ENCODE assay signal across 15 cellular contexts in genomic region chr1:203353486-203353885, GRCh38. TPM values are rescaled to one million over a fixed set of nuclear protein-coding genes. Genes with fewer than 3 reads are reported as not detected.
A peak's percentile ranks its signal among the peaks of the same experiment; 100 is the strongest.
DNase-seq lines count a peak whose midpoint lies in the region; ATAC-seq and TF ChIP-seq lines count a peak whose summit lies in the region.
"Had no signal": no experiment of that assay in that cellular context is flagged by ENCODE, and none has a peak within 500 bp of the region (broad histone marks: within the 10 kb centered on the region; RNA-seq: fewer than 3 reads in every experiment).

No MANE protein-coding gene starts in this region.

- H3K9ac ChIP-seq in IMR-90 (ENCODE audit: low read depth, low read length) = no peak overlapping the region
- H3K9ac ChIP-seq in mesenchymal stem cell (ENCODE audit: low read length) = no peak overlapping the region
- H3K9ac ChIP-seq: BLaER1 treated with 17β-estradiol and CSF1 and Interleukin-3, amounts not matched to agents 10 nM and 100 nM had no signal

- peak overlapping the region; percentile 36; the same call in 1 of the 3 replicates for H2BK15ac ChIP-seq in IMR-90 (ENCODE audit: low read depth, low read length)
- H2BK15ac ChIP-seq in mesenchymal stem cell (ENCODE audit: low read depth, poor library complexity, severe bottlenecking) = no peak overlapping the region

- H2BK20ac ChIP-seq in IMR-90 (ENCODE audit: low read depth, low read length) = peak overlapping the region; percentile 47

- H4K20me1 ChIP-seq in IMR-90 (ENCODE audit: insufficient read depth, low read length) = no peaks in the 10 kb centered on the region
- H4K20me1 ChIP-seq: BLaER1 treated with 17β-estradiol and CSF1 and Interleukin-3, amounts not matched to agents 10 nM and 100 nM had no signal

- H2BK5ac ChIP-seq in IMR-90 (ENCODE audit: low read depth, low read length, poor library complexity, severe bottlenecking) (no peak overlapping the region), mesenchymal stem cell (ENCODE audit: low read depth, low read length, poor library complexity, severe bottlenecking) (no peak overlapping the region)

- H4K8ac ChIP-seq in IMR-90 (ENCODE audit: low read depth in 2 of 2, low read length in 2 of 2) (peak overlapping the region in 1 of 2 experiments; percentile 34; a peak in 1 of 4 replicates), mesenchymal stem cell (ENCODE audit: low read length) (no peak overlapping the region)

- H2AFZ ChIP-seq in IMR-90 (replicated peaks; ENCODE audit: low read length, poor library complexity) = no peak overlapping the region
- no peak overlapping the region for H2AFZ ChIP-seq in mesenchymal stem cell (ENCODE audit: low read depth, low read length)
- H2AFZ ChIP-seq: GM23248 had no signal

- no peak overlapping the region for H3K27ac ChIP-seq in IMR-90 (ENCODE audit: insufficient read depth, low read length)
- H3K27ac ChIP-seq in brain microvascular endothelial cell = no peak overlapping the region
- H3K27ac ChIP-seq in mesenchymal stem cell (ENCODE audit: low read length, poor library complexity, severe bottlenecking) = no peak overlapping the region
- H3K27ac ChIP-seq in thyroid gland = peak overlapping the region in 2 of 3 donors; percentile 57 to 63
- H3K27ac ChIP-seq: BLaER1 treated with 17β-estradiol and CSF1 and Interleukin-3, amounts not matched to agents 10 nM and 100 nM; GM23248 had no signal

- peaks cover 6% of the 10 kb centered on the region for H3K4me1 ChIP-seq in IMR-90 (ENCODE audit: control insufficient read depth, insufficient read depth, low read length)
- H3K4me1 ChIP-seq in mesenchymal stem cell (ENCODE audit: control insufficient read depth, insufficient read depth, low read depth, low read length) = no peaks in the 10 kb centered on the region
- H3K4me1 ChIP-seq in thyroid gland = peaks cover 34 to 40% of the 10 kb centered on the region in 2 donors

- intact Hi-C loops in IMR-90 (cut with micrococcal nuclease) (no loop called here), thyroid gland (cut with DNase I) (no loop called here)

- H3K4me3 ChIP-seq in IMR-90 (ENCODE audit: insufficient read depth, low read depth, low read length) = no peak overlapping the region
- no peak overlapping the region for H3K4me3 ChIP-seq in brain microvascular endothelial cell (ENCODE audit: low read depth, low read length)
- H3K4me3 ChIP-seq in mesenchymal stem cell (ENCODE audit: insufficient read depth in 1 of 2, low read depth in 1 of 2, low read length in 2 of 2) = peak overlapping the region in 1 of 2 experiments; percentile 0
- H3K4me3 ChIP-seq in thyroid gland (replicated peaks in 1 of 3) = no peak overlapping the region
- H3K4me3 ChIP-seq: BLaER1 treated with 17β-estradiol and CSF1 and Interleukin-3, amounts not matched to agents 10 nM and 100 nM; GM23248 had no signal

- in situ Hi-C loops in IMR-90 (cut with MboI; ENCODE audit: low sequenced_read_pairs) = no loop called here
- in situ Hi-C loops in brain microvascular endothelial cell (cut with HindIII; ENCODE audit: low pct_ligation_motif_present, low sequenced_read_pairs) = no loop called here

- BruUV-seq in IMR-90 (replicated peaks; lab: Mats Ljungman, UMichigan) = no TSS peak

- no peak for DNase-seq in IMR-90
- peak; percentile 25 for DNase-seq in brain microvascular endothelial cell
- DNase-seq in mesenchymal stem cell = no peak
- no peak for DNase-seq in thyroid gland
- no peak for DNase-seq in DMS 273 (lab: John Stamatoyannopoulos, UW; ENCODE audit: unreplicated experiment)
- DNase-seq in NCI-H2029 treated with DMSO at 0.1 percent for 48 hours (lab: John Stamatoyannopoulos, UW) = no peak
- no peak for DNase-seq in DMS153 (lab: John Stamatoyannopoulos, UW)
- DNase-seq: ACHN; CD4-positive, CD25-positive, alpha-beta regulatory T cell; DMS 273 treated with DMSO at 0.1 percent for 48 hours; DMS79 had no signal

- TF ChIP-seq RAD21 in IMR-90 (IDR thresholded peaks at IDR 0.05; ENCODE audit: low read length) = no peak

- peak overlapping the region; percentile 71 for H3K14ac ChIP-seq in IMR-90 (replicated peaks; ENCODE audit: low read depth, low read length)
- H3K14ac ChIP-seq in mesenchymal stem cell (ENCODE audit: low read length in 2 of 2) = no peak overlapping the region

- no peak overlapping the region for H3K56ac ChIP-seq in IMR-90 (ENCODE audit: extremely low read depth, insufficient read depth, low read length)

- TF ChIP-seq CTCF in IMR-90 (conservative IDR thresholded peaks at IDR 0.05; ENCODE audit: low read depth, low read length) = no peak
- TF ChIP-seq CTCF in brain microvascular endothelial cell (IDR thresholded peaks at IDR 0.05; ENCODE audit: low read depth, low read length, missing control alignments) = no peak
- TF ChIP-seq CTCF in thyroid gland (IDR thresholded peaks at IDR 0.05) = no peak

- H2AK5ac ChIP-seq in IMR-90 (ENCODE audit: low read depth, low read length) (peak overlapping the region; percentile 90; the same call in 1 of the 2 replicates), mesenchymal stem cell (ENCODE audit: low read length, severe bottlenecking) (no peak overlapping the region)

- TF ChIP-seq POLR2A in IMR-90 (IDR thresholded peaks at IDR 0.05; ENCODE audit: low read depth, low read length) (no peak), thyroid gland (IDR thresholded peaks at IDR 0.05) (no peak)

- no peak overlapping the region; the same call in 1 of the 2 replicates for H3K18ac ChIP-seq in IMR-90 (ENCODE audit: low read depth, low read length)
- H3K18ac ChIP-seq in mesenchymal stem cell (ENCODE audit: low read depth in 1 of 2, low read length in 2 of 2) = no peak overlapping the region

- peaks cover 19% of the 10 kb centered on the region for H3K9me1 ChIP-seq in IMR-90 (ENCODE audit: insufficient read depth, low read length)

- H4K91ac ChIP-seq in IMR-90 (ENCODE audit: insufficient read depth, low read depth, low read length) (peak overlapping the region; percentile 13; the same call in 1 of the 2 replicates), mesenchymal stem cell (ENCODE audit: low read length) (no peak overlapping the region)

- WGBS in IMR-90 (ENCODE audit: extremely low coverage in 2 of 2, insufficient read length in 1 of 2), 2 experiments = 53% methylated on average over 2 of the region's 8 CpGs; no CpG with 5 or more reads in 1 of the 2 experiments
- WGBS in mesenchymal stem cell = 83% methylated on average over 7 of the region's 8 CpGs
- 82 to 85% methylated on average over 8 of the region's 8 CpGs for WGBS in thyroid gland, 2 donors

- H2AK9ac ChIP-seq in IMR-90 (replicated peaks; ENCODE audit: low read depth, low read length, poor library complexity) = no peak overlapping the region

- no peaks in the 10 kb centered on the region for H3K79me1 ChIP-seq in IMR-90 (ENCODE audit: low read depth in 1 of 2, low read length in 2 of 2)
- H3K79me1 ChIP-seq in mesenchymal stem cell (replicated peaks; ENCODE audit: low read length, poor library complexity, severe bottlenecking) = no peaks in the 10 kb centered on the region

- ATAC-seq in IMR-90 (ENCODE audit: low read depth) = no peak

- H3K36me3 ChIP-seq in IMR-90 (ENCODE audit: control insufficient read depth, insufficient read depth, low read length) = no peaks in the 10 kb centered on the region
- no peaks in the 10 kb centered on the region for H3K36me3 ChIP-seq in brain microvascular endothelial cell (replicated peaks)
- H3K36me3 ChIP-seq in mesenchymal stem cell (ENCODE audit: control insufficient read depth in 1 of 2, insufficient read depth in 2 of 2, low read depth in 1 of 2, low read length in 2 of 2) = peaks cover 0 to 6% of the 10 kb centered on the region in 2 experiments
- no peaks in the 10 kb centered on the region for H3K36me3 ChIP-seq in thyroid gland
- H3K36me3 ChIP-seq: BLaER1 treated with 17β-estradiol and CSF1 and Interleukin-3, amounts not matched to agents 10 nM and 100 nM had no signal

- no peaks in the 10 kb centered on the region for H3K9me3 ChIP-seq in IMR-90 (ENCODE audit: control insufficient read depth, insufficient read depth, low read length)
- H3K9me3 ChIP-seq in mesenchymal stem cell (ENCODE audit: control insufficient read depth, low read length) = no peaks in the 10 kb centered on the region
- no peaks in the 10 kb centered on the region for H3K9me3 ChIP-seq in thyroid gland

- H3K4ac ChIP-seq in IMR-90 (ENCODE audit: low read depth, low read length) (peak overlapping the region; percentile 61), mesenchymal stem cell (ENCODE audit: low read depth in 1 of 2, low read length in 2 of 2) (peak overlapping the region in 1 of 2 experiments; percentile 69)

- POLR2A ChIA-PET in IMR-90 (lab: Charles Lee; ENCODE audit: unreplicated experiment) = no interaction called here

- CTCF ChIA-PET in IMR-90 (lab: Yijun Ruan, JAX) = interaction anchor here (0.6 to 1.6 kb wide), 7 partner anchors 13 to 1239 kb away, joined by 3 to 6 read pairs (median 4); no protein-coding TSS in a partner anchor

- H3K27me3 ChIP-seq in IMR-90 (ENCODE audit: control insufficient read depth, insufficient read depth, low read length) = peaks cover 20% of the 10 kb centered on the region
- no peaks in the 10 kb centered on the region for H3K27me3 ChIP-seq in brain microvascular endothelial cell (replicated peaks)
- peaks cover 4 to 70% of the 10 kb centered on the region in 2 experiments for H3K27me3 ChIP-seq in mesenchymal stem cell (ENCODE audit: control insufficient read depth in 1 of 2, insufficient read depth in 1 of 2, low read length in 2 of 2)
- H3K27me3 ChIP-seq in thyroid gland = no peaks in the 10 kb centered on the region
- H3K27me3 ChIP-seq: BLaER1 treated with 17β-estradiol and CSF1 and Interleukin-3, amounts not matched to agents 10 nM and 100 nM had no signal

- H2BK120ac ChIP-seq in IMR-90 (ENCODE audit: low read depth, low read length) (peak overlapping the region; percentile 82), mesenchymal stem cell (ENCODE audit: low read depth, low read length) (no peak overlapping the region)

- H4K5ac ChIP-seq in IMR-90 (ENCODE audit: low read depth, low read length) = no peak overlapping the region

- dilution Hi-C loops in IMR-90 (cut with HindIII; ENCODE audit: low sequenced_read_pairs, unreplicated experiment) = no loop called here

- H3K4me2 ChIP-seq in IMR-90 (ENCODE audit: low read depth, low read length) (no peak overlapping the region), mesenchymal stem cell (ENCODE audit: low read length, poor library complexity, severe bottlenecking) (no peak overlapping the region)
- H3K4me2 ChIP-seq: BLaER1 treated with 17β-estradiol and CSF1 and Interleukin-3, amounts not matched to agents 10 nM and 100 nM had no signal

- H3K23ac ChIP-seq in IMR-90 (ENCODE audit: low read depth, low read length) (peak overlapping the region; percentile 5), mesenchymal stem cell (ENCODE audit: low read length in 2 of 2) (peak overlapping the region in 1 of 2 experiments; percentile 77)

- H2BK12ac ChIP-seq in mesenchymal stem cell (ENCODE audit: low read length in 2 of 2) = peak overlapping the region; percentile 6 to 67

RNA-seq across cellular contexts. Expression of gene FMOD, which starts 2.6 kb away (rescaled TPM):
- total RNA-seq in IMR-90 (2012; rRNA removed) (0.18 and 0.28 TPM in 2 replicates), thyroid gland (100 to 1,000 TPM in 3 of 4 donors, 10 to 100 TPM in 1; 67.7 to 173 (median 111) TPM)
- 2.4 and 2.7 TPM in 2 replicates for polyA plus RNA-seq in IMR-90 (2012; rRNA removed)
- polyA plus RNA-seq in IMR-90 (2012; cell fraction: cytosol; rRNA removed) = 0.64 and 2.9 TPM in 2 replicates
- polyA plus RNA-seq in IMR-90 (2012; cell fraction: nucleus; rRNA removed; ENCODE audit: low replicate concordance) = 1.0 and 1.8 TPM in 2 replicates
- 1.3 TPM for polyA plus RNA-seq in mesenchymal stem cell (2013, experiment 1 of 2)
- 1.4 TPM for polyA plus RNA-seq in mesenchymal stem cell (2013, experiment 2 of 2)
- total RNA-seq: A172; CD4-positive, CD25-positive, alpha-beta regulatory T cell; HT-29 had no signal
- polyA plus RNA-seq: CD4-positive, CD25-positive, alpha-beta regulatory T cell had no signal

RNA-seq across cellular contexts. Expression of gene BTG2, which starts 48.2 kb away (rescaled TPM):
- 8.4 and 10.3 TPM in 2 replicates for total RNA-seq in IMR-90 (2012; rRNA removed)
- 10.7 and 18.8 TPM in 2 replicates for polyA plus RNA-seq in IMR-90 (2012; rRNA removed)
- 4.9 and 23.6 TPM in 2 replicates for polyA plus RNA-seq in IMR-90 (2012; cell fraction: cytosol; rRNA removed)
- 18.8 and 39.4 TPM in 2 replicates for polyA plus RNA-seq in IMR-90 (2012; cell fraction: nucleus; rRNA removed; ENCODE audit: low replicate concordance)
- 23.3 TPM for polyA plus RNA-seq in mesenchymal stem cell (2013, experiment 1 of 2)
- polyA plus RNA-seq in mesenchymal stem cell (2013, experiment 2 of 2) = 22.9 TPM
- 10 to 100 TPM; 41.9 to 82.1 (median 51.9) TPM for total RNA-seq in thyroid gland

Comparison
In these comparisons a context has a peak if more than half of its experiments do, and no peak if none do; other contexts are left out.
1. H3K27ac ChIP-seq: peak in thyroid gland (2 of 3); none in IMR-90 (single experiment), brain microvascular endothelial cell (single experiment) and mesenchymal stem cell (single experiment).
2. RNA of gene FMOD, which starts 2.6 kb away (total RNA-seq): 67.7 to 173 TPM in thyroid gland; 0.18 to 0.28 TPM in IMR-90; every median in the first group is over 10 times any median in the second.